ENCODE assay signal across 1 cellular context in the genomic region with DNA sequence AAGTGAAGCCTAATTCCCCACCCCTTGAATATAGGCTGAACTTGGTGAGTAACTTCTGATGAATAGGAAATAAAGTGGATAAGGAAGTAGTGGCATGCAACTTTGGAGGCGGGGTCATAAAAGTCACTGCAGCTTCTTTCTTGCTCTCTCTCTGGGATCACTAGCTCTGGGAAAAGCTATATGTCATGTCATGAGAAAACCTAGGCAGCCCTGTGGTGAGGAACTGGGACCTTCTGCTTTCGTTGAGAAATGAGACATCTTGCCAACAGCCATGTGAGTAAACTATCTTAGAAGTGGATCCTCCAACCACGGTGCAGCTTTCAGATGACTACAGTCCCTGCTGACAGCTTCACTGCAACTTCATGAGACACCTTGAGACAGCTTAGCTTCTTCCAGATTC.
TF ChIP-seq lines count a peak whose summit lies in the region.

No MANE protein-coding gene starts in this region.

TF ChIP-seq in IMR-90, 13 proteins besides CTCF, POLR2A, EP300 and RAD21 (continued from another document):
- TF ChIP-seq, protein P1, sequence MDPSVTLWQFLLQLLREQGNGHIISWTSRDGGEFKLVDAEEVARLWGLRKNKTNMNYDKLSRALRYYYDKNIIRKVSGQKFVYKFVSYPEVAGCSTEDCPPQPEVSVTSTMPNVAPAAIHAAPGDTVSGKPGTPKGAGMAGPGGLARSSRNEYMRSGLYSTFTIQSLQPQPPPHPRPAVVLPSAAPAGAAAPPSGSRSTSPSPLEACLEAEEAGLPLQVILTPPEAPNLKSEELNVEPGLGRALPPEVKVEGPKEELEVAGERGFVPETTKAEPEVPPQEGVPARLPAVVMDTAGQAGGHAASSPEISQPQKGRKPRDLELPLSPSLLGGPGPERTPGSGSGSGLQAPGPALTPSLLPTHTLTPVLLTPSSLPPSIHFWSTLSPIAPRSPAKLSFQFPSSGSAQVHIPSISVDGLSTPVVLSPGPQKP (IDR thresholded peaks at IDR 0.05; ENCODE audit: borderline replicate concordance, low read depth, low read length), result no peak
- TF ChIP-seq CHD1 (IDR thresholded peaks at IDR 0.05; ENCODE audit: low read depth, low read length) (no peak), NFE2L2 (IDR thresholded peaks at IDR 0.05; ENCODE audit: low read depth, low read length) (no peak), BHLHE40 (IDR thresholded peaks at IDR 0.05; ENCODE audit: low read depth, low read length) (no peak)
